ENCODE assay signal across 1 cellular context in the genomic region with DNA sequence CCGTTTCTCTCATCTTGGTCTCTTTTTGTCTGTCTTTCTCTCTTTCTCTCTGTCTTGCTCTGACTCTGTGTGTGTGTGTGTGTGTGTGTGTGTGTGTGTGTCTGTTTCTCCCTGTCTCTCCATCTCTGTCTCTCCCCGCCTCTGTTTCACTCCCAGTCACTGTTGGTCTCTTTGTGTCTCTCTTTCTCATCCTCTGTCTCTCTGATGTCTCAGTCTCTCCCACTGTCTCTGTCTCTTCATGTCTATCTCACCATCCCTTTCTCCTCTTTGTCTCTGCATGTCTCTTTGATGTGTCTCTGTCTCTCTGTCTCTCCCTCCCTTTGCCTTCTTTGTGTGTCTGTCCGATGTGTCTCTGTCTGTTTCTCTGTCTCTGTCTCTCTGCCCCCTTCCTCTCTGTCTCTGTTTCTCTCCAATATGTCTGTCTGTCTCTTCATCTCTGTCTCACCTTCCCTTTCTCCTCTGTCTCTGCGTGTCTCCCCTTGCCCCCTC.
TF ChIP-seq lines count a peak whose summit lies in the region.

No MANE protein-coding gene starts in this region.

TF ChIP-seq in HEK293, 187 proteins besides CTCF, POLR2A, EP300 and RAD21 (continued from another document):
- TF ChIP-seq ZNF560 (tag by site-specific recombination; IDR thresholded peaks at IDR 0.05; ENCODE audit: borderline replicate concordance) (no peak), ZNF114 (tag by site-specific recombination; IDR thresholded peaks at IDR 0.05) (no peak), KLF10 (tag by site-specific recombination; IDR thresholded peaks at IDR 0.05) (no peak), ZNF433 (tag by site-specific recombination; IDR thresholded peaks at IDR 0.05; ENCODE audit: low read depth) (no peak), ZBTB8A (tag by site-specific recombination; IDR thresholded peaks at IDR 0.05) (no peak), ZSCAN30 (tag by site-specific recombination; IDR thresholded peaks at IDR 0.05) (no peak), REPIN1 (tag by site-specific recombination; IDR thresholded peaks at IDR 0.05; ENCODE audit: low read depth) (no peak), KLF8 (tag by site-specific recombination; IDR thresholded peaks at IDR 0.05) (0 out of 2 replicates have a peak, but pooled peaks have one; percentile 52), ZSCAN23 (tag by site-specific recombination; IDR thresholded peaks at IDR 0.05) (peak; percentile 58; the same call in 1 of the 2 replicates), BCL11B (tag by site-specific recombination; IDR thresholded peaks at IDR 0.05; ENCODE audit: low read depth) (peak; percentile 68; the same call in 1 of the 2 replicates), ZNF585B (tag by site-specific recombination; IDR thresholded peaks at IDR 0.05) (no peak), ZNF621 (tag by site-specific recombination; IDR thresholded peaks at IDR 0.05) (0 out of 2 replicates have a peak, but pooled peaks have one; percentile 18), ZNF549 (tag by site-specific recombination; IDR thresholded peaks at IDR 0.05) (no peak), ZNF211 (tag by site-specific recombination; IDR thresholded peaks at IDR 0.05; ENCODE audit: low read depth) (no peak), ZNF843 (tag by site-specific recombination; IDR thresholded peaks at IDR 0.05) (no peak), ZNF416 (tag by site-specific recombination; IDR thresholded peaks at IDR 0.05) (no peak)
- TF ChIP-seq, protein P1, sequence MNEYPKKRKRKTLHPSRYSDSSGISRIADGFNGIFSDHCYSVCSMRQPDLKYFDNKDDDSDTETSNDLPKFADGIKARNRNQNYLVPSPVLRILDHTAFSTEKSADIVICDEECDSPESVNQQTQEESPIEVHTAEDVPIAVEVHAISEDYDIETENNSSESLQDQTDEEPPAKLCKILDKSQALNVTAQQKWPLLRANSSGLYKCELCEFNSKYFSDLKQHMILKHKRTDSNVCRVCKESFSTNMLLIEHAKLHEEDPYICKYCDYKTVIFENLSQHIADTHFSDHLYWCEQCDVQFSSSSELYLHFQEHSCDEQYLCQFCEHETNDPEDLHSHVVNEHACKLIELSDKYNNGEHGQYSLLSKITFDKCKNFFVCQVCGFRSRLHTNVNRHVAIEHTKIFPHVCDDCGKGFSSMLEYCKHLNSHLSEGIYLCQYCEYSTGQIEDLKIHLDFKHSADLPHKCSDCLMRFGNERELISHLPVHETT (tag by site-specific recombination; IDR thresholded peaks at IDR 0.05): peak; percentile 39; the same call in 1 of the 2 replicates
- TF ChIP-seq, protein P2, sequence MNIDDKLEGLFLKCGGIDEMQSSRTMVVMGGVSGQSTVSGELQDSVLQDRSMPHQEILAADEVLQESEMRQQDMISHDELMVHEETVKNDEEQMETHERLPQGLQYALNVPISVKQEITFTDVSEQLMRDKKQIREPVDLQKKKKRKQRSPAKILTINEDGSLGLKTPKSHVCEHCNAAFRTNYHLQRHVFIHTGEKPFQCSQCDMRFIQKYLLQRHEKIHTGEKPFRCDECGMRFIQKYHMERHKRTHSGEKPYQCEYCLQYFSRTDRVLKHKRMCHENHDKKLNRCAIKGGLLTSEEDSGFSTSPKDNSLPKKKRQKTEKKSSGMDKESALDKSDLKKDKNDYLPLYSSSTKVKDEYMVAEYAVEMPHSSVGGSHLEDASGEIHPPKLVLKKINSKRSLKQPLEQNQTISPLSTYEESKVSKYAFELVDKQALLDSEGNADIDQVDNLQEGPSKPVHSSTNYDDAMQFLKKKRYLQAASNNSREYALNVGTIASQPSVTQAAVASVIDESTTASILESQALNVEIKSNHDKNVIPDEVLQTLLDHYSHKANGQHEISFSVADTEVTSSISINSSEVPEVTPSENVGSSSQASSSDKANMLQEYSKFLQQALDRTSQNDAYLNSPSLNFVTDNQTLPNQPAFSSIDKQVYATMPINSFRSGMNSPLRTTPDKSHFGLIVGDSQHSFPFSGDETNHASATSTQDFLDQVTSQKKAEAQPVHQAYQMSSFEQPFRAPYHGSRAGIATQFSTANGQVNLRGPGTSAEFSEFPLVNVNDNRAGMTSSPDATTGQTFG (tag by site-specific recombination; IDR thresholded peaks at IDR 0.05; ENCODE audit: borderline replicate concordance): peak; percentile 9; the same call in 1 of the 2 replicates
- TF ChIP-seq, protein P3, sequence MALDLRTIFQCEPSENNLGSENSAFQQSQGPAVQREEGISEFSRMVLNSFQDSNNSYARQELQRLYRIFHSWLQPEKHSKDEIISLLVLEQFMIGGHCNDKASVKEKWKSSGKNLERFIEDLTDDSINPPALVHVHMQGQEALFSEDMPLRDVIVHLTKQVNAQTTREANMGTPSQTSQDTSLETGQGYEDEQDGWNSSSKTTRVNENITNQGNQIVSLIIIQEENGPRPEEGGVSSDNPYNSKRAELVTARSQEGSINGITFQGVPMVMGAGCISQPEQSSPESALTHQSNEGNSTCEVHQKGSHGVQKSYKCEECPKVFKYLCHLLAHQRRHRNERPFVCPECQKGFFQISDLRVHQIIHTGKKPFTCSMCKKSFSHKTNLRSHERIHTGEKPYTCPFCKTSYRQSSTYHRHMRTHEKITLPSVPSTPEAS (tag by site-specific recombination; IDR thresholded peaks at IDR 0.05): peak; percentile 68
- TF ChIP-seq, protein P4, sequence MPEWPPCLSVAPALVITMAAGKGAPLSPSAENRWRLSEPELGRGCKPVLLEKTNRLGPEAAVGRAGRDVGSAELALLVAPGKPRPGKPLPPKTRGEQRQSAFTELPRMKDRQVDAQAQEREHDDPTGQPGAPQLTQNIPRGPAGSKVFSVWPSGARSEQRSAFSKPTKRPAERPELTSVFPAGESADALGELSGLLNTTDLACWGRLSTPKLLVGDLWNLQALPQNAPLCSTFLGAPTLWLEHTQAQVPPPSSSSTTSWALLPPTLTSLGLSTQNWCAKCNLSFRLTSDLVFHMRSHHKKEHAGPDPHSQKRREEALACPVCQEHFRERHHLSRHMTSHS (tag by site-specific recombination; IDR thresholded peaks at IDR 0.05): no peak
TF ChIP-seq in HEK293: peak in this region for 18.
